Comparison of ENCODE assay signal across 23 cellular contexts in genomic region chr2:210965472-210965871, GRCh38.
A peak's percentile ranks its signal among the peaks of the same experiment; 100 is the strongest.
DNase-seq lines count a peak whose midpoint lies in the region; FAIRE-seq and TF ChIP-seq lines count a peak whose summit lies in the region.
"Had no signal": no experiment of that assay in that cellular context is flagged by ENCODE, and none has a peak within 500 bp of the region (broad histone marks: within the 10 kb centered on the region; RNA-seq: fewer than 3 reads in every experiment).

No MANE protein-coding gene starts in this region.

- H3K4me3 ChIP-seq in bronchial epithelial cell (ENCODE audit: low read depth, low read length): no peak overlapping the region
- H3K4me3 ChIP-seq: BLaER1 had no signal

- no peaks in the 10 kb centered on the region for H3K36me3 ChIP-seq in bronchial epithelial cell (ENCODE audit: control insufficient read depth, insufficient read depth, low read length)
- H3K36me3 ChIP-seq: BLaER1 had no signal

- TF ChIP-seq CTCF in D721Med (IDR thresholded peaks at IDR 0.05; ENCODE audit: insufficient read depth, missing control alignments): no peak
- TF ChIP-seq CTCF in bronchial epithelial cell (IDR thresholded peaks at IDR 0.05; ENCODE audit: insufficient read depth, low read length, severe bottlenecking): no peak

- peak; percentile 58 for FAIRE-seq in D721Med (lab: Jason Lieb, UNC)
- no peak for FAIRE-seq in bronchial epithelial cell (lab: Jason Lieb, UNC)
- FAIRE-seq: A204.1, GM12891, GM18507 had no signal

- DNase-seq in D721Med (ENCODE audit: insufficient read length, low spot score) (no peak), NCI-H226 (peak; percentile 45), bronchial epithelial cell (ENCODE audit: low read depth) (peak; percentile 42), iris pigment epithelial cell (ENCODE audit: low read depth) (peak; percentile 41), NCI-H1436 treated with DMSO at 0.1 percent for 48 hours (lab: John Stamatoyannopoulos, UW) (no peak), NOMO-1 treated with DMSO at 0.1 percent for 48 hours (lab: John Stamatoyannopoulos, UW; ENCODE audit: unreplicated experiment) (no peak)
- no peak for DNase-seq in activated CD4-positive, CD25-positive, alpha-beta regulatory T cell treated with anti-CD3 and anti-CD28 coated beads, Interleukin-2, amount 50 U/mL, for 72 hours
- DNase-seq: CD4-positive, alpha-beta memory T cell; DMS53; EL; H7; HFFc6; NCI-H1105; NCI-H1694 treated with DMSO at 0.1 percent for 48 hours; NCI-H2107; NCI-H510A treated with DMSO at 0.1 percent for 48 hours; NCI-H82; RPMI8226; SIG-M5 had no signal

- no peaks in the 10 kb centered on the region for H3K27me3 ChIP-seq in bronchial epithelial cell (ENCODE audit: control insufficient read depth, insufficient read depth, low read length)
- H3K27me3 ChIP-seq: BLaER1 had no signal

Comparison
In these comparisons a context has a peak if more than half of its experiments do, and no peak if none do; other contexts are left out.
1. DNase-seq: peak in NCI-H226 (single experiment), bronchial epithelial cell (single experiment) and iris pigment epithelial cell (single experiment); none in D721Med (single experiment), activated CD4-positive, CD25-positive, alpha-beta regulatory T cell treated with anti-CD3 and anti-CD28 coated beads, Interleukin-2, amount 50 U/mL, for 72 hours (single experiment), NCI-H1436 treated with DMSO at 0.1 percent for 48 hours (single experiment) and NOMO-1 treated with DMSO at 0.1 percent for 48 hours (single experiment).